ENCODE assay signal across 8 cellular contexts in the genomic region with DNA sequence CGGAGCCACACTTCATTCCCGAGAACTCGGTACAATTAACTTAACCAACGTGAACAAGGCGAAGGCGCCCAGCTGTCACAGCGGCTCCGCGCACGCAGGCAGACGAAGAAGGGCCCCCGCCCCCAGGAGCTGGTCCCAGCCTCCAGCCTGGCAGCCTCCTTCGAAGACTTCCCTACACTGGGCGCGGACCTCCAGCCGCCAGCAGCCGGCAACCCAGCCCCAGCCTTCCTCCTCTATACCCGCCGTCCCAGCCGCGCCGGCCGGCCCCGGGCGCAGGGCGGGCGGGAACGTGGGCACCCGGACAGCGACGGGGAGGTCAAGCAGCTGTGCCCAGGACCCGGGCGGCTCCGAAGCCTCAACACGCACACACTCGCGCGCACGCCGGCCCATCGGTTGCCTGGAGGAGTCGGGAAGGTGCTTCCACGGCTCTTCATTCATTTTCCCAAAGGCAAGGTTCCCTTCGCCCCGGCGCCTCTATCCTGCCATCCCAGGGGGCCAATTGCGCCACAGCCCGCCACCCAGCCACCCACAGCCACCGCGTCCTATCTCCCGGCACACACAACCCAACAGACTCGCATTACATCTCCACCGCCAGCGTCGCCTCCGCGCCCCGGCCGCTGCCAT. TPM values are rescaled to one million over a fixed set of nuclear protein-coding genes. Genes with fewer than 3 reads are reported as not detected.
DNase-seq lines count a peak whose midpoint lies in the region; ATAC-seq and TF ChIP-seq lines count a peak whose summit lies in the region.

No MANE protein-coding gene starts in this region.

- TF ChIP-seq CTCF in HFFc6 (IDR thresholded peaks at IDR 0.05) (no peak), liver (IDR thresholded peaks at IDR 0.05; ENCODE audit: low read depth, low read length, missing input control) (no peak), suprapubic skin (IDR thresholded peaks at IDR 0.05) (no peak)

- H3K36me3 Mint-ChIP-seq in HFFc6 (ENCODE audit: low read depth), result no peaks in the 10 kb centered on the region; the same call in 1 of the 2 replicates

- H3K9ac ChIP-seq in liver (ENCODE audit: low read depth in 1 of 2, low read length in 2 of 2), result peak overlapping the region; percentile 15 to 31

- H3K36me3 ChIP-seq in ACC112 (ENCODE audit: insufficient read depth, low read length), result no peaks in the 10 kb centered on the region
- H3K36me3 ChIP-seq in liver (ENCODE audit: control insufficient read depth in 4 of 4, insufficient read depth in 3 of 4, low read depth in 1 of 4, low read length in 3 of 4), result no peaks in the 10 kb centered on the region
- H3K36me3 ChIP-seq in suprapubic skin, result no peaks in the 10 kb centered on the region

- peak overlapping the region; percentile 77; the same call in 1 of the 2 replicates for H3K4me3 Mint-ChIP-seq in HFFc6

- H3K27ac Mint-ChIP-seq in HFFc6, result no peak overlapping the region

- H3K4me1 Mint-ChIP-seq in HFFc6 (ENCODE audit: low read depth), result no peaks in the 10 kb centered on the region

- no peak for ATAC-seq in GM18861 (IDR thresholded peaks at IDR 0.05; ENCODE audit: unreplicated experiment)

- TF ChIP-seq POLR2A in suprapubic skin (IDR thresholded peaks at IDR 0.05), result no peak

- no peak for TF ChIP-seq EP300 in suprapubic skin (IDR thresholded peaks at IDR 0.05)

- H3K9me3 ChIP-seq in liver (ENCODE audit: control insufficient read depth in 4 of 4, low read length in 3 of 4) (peaks cover 0 to 7% (median 0%) of the 10 kb centered on the region in 4 donors), suprapubic skin (no peaks in the 10 kb centered on the region)

- peaks cover 26% of the 10 kb centered on the region for H3K27me3 Mint-ChIP-seq in HFFc6 (ENCODE audit: insufficient read depth)

- peaks cover 76% of the 10 kb centered on the region for H3K27me3 ChIP-seq in ACC112 (ENCODE audit: insufficient read depth, low read length)
- peaks cover 0 to 2% (median 0%) of the 10 kb centered on the region in 4 donors for H3K27me3 ChIP-seq in liver (ENCODE audit: control insufficient read depth in 4 of 4, insufficient read depth in 4 of 4, low read length in 3 of 4)
- H3K27me3 ChIP-seq in suprapubic skin, result peaks cover 35% of the 10 kb centered on the region

- peaks cover 6% of the 10 kb centered on the region for H3K9me3 Mint-ChIP-seq in HFFc6

- H3K4me1 ChIP-seq in ACC112 (ENCODE audit: control insufficient read depth, insufficient read depth, low read length, unreplicated experiment) (no peaks in the 10 kb centered on the region), liver (ENCODE audit: control insufficient read depth in 4 of 4, insufficient read depth in 4 of 4, low read length in 3 of 4) (peaks cover 0 to 27% (median 17%) of the 10 kb centered on the region in 4 donors), suprapubic skin (peaks cover 56% of the 10 kb centered on the region)

- no peak for TF ChIP-seq RAD21 in liver (IDR thresholded peaks at IDR 0.05)

- no peak overlapping the region for H3K27ac ChIP-seq in ACC112 (ENCODE audit: low read depth, low read length)
- H3K27ac ChIP-seq in caudate nucleus (ENCODE audit: low read depth, low read length), result peak overlapping the region; percentile 78
- H3K27ac ChIP-seq in liver (ENCODE audit: low read depth in 1 of 2, low read length in 2 of 2), result peak overlapping the region; percentile 85 to 93
- peak overlapping the region; percentile 83 for H3K27ac ChIP-seq in suprapubic skin

- peak overlapping the region; percentile 31 for H2AFZ ChIP-seq in ACC112 (ENCODE audit: low read length, unreplicated experiment)

- no peaks in the 10 kb centered on the region for H3K79me2 ChIP-seq in ACC112 (ENCODE audit: control insufficient read depth, insufficient read depth, low read length, unreplicated experiment)

- 6% methylated on average over 59 of the region's 59 CpGs for WGBS in liver
- 2% methylated on average over 35 of the region's 59 CpGs for WGBS in suprapubic skin

- H3K4me3 ChIP-seq in ACC112 (ENCODE audit: low read depth, low read length) (peak overlapping the region; percentile 80), liver (ENCODE audit: low read depth in 1 of 3, low read length in 3 of 3) (peak overlapping the region; percentile 27 to 61 (median 57)), suprapubic skin (peak overlapping the region; percentile 78)

- DNase-seq in HFFc6, result no peak
- DNase-seq in caudate nucleus (lab: John Stamatoyannopoulos, UW), result peak in 22 of 61 donors; percentile 14 to 72 (median 43)
- DNase-seq in suprapubic skin (ENCODE audit: low spot score in 2 of 2), result no peak
- no peak for DNase-seq in NCI-H2196 (lab: John Stamatoyannopoulos, UW; ENCODE audit: unreplicated experiment)
- DNase-seq in GDM1 (lab: John Stamatoyannopoulos, UW), result no peak

TF ChIP-seq in liver, 16 proteins besides CTCF, POLR2A, EP300 and RAD21:
- TF ChIP-seq NR2F2 (IDR thresholded peaks at IDR 0.05) (no peak), FOXA2 (IDR thresholded peaks at IDR 0.05) (no peak), FOXA1 (IDR thresholded peaks at IDR 0.05) (no peak), TAF1 (conservative IDR thresholded peaks at IDR 0.05) (no peak), RXRA (IDR thresholded peaks at IDR 0.05) (no peak), HNF4G (IDR thresholded peaks at IDR 0.05) (no peak), GABPA (IDR thresholded peaks at IDR 0.05 in 1 of 2, conservative IDR thresholded peaks at IDR 0.05 in 1 of 2) (no peak), YY1 (IDR thresholded peaks at IDR 0.05) (no peak), JUND (IDR thresholded peaks at IDR 0.05) (no peak), EGR1 (IDR thresholded peaks at IDR 0.05; ENCODE audit: low read depth in 2 of 2) (no peak), HNF4A (conservative IDR thresholded peaks at IDR 0.05) (no peak), SP1 (IDR thresholded peaks at IDR 0.05) (no peak)
- TF ChIP-seq, protein P1, sequence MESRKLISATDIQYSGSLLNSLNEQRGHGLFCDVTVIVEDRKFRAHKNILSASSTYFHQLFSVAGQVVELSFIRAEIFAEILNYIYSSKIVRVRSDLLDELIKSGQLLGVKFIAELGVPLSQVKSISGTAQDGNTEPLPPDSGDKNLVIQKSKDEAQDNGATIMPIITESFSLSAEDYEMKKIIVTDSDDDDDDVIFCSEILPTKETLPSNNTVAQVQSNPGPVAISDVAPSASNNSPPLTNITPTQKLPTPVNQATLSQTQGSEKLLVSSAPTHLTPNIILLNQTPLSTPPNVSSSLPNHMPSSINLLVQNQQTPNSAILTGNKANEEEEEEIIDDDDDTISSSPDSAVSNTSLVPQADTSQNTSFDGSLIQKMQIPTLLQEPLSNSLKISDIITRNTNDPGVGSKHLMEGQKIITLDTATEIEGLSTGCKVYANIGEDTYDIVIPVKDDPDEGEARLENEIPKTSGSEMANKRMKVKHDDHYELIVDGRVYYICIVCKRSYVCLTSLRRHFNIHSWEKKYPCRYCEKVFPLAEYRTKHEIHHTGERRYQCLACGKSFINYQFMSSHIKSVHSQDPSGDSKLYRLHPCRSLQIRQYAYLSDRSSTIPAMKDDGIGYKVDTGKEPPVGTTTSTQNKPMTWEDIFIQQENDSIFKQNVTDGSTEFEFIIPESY (IDR thresholded peaks at IDR 0.05), result no peak
- TF ChIP-seq, protein P2, sequence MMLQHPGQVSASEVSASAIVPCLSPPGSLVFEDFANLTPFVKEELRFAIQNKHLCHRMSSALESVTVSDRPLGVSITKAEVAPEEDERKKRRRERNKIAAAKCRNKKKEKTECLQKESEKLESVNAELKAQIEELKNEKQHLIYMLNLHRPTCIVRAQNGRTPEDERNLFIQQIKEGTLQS (IDR thresholded peaks at IDR 0.05), result no peak
- TF ChIP-seq, protein P3, sequence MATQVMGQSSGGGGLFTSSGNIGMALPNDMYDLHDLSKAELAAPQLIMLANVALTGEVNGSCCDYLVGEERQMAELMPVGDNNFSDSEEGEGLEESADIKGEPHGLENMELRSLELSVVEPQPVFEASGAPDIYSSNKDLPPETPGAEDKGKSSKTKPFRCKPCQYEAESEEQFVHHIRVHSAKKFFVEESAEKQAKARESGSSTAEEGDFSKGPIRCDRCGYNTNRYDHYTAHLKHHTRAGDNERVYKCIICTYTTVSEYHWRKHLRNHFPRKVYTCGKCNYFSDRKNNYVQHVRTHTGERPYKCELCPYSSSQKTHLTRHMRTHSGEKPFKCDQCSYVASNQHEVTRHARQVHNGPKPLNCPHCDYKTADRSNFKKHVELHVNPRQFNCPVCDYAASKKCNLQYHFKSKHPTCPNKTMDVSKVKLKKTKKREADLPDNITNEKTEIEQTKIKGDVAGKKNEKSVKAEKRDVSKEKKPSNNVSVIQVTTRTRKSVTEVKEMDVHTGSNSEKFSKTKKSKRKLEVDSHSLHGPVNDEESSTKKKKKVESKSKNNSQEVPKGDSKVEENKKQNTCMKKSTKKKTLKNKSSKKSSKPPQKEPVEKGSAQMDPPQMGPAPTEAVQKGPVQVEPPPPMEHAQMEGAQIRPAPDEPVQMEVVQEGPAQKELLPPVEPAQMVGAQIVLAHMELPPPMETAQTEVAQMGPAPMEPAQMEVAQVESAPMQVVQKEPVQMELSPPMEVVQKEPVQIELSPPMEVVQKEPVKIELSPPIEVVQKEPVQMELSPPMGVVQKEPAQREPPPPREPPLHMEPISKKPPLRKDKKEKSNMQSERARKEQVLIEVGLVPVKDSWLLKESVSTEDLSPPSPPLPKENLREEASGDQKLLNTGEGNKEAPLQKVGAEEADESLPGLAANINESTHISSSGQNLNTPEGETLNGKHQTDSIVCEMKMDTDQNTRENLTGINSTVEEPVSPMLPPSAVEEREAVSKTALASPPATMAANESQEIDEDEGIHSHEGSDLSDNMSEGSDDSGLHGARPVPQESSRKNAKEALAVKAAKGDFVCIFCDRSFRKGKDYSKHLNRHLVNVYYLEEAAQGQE (IDR thresholded peaks at IDR 0.05), result no peak
- TF ChIP-seq, protein P4, sequence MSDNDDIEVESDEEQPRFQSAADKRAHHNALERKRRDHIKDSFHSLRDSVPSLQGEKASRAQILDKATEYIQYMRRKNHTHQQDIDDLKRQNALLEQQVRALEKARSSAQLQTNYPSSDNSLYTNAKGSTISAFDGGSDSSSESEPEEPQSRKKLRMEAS (IDR thresholded peaks at IDR 0.05), result no peak

RNA-seq across cellular contexts. Expression of a gene that starts 1.6 kb away (rescaled TPM):
- total RNA-seq in HFFc6 (2021; fragmentation: NEBNext Ultra II Directional; extraction: Animal tissue kit (Norgen Biotek cat#: 25700)), result 1 to 10 TPM in 4 of 6 experiments, under 1 TPM in 2; 0.88 to 8.7 (median 1.1) TPM
- total RNA-seq in liver, result 10 to 100 TPM in 1 of 2 donors, 1 to 10 TPM in 1; 5.8 to 16.5 TPM
- polyA plus RNA-seq in liver, result 1 to 10 TPM; 2.9 to 7.1 TPM
- total RNA-seq in suprapubic skin, result 10 to 100 TPM; 20.6 to 59.1 (median 22.8) TPM
